8 cellular contexts compared by ENCODE assay signal in the genomic region with DNA sequence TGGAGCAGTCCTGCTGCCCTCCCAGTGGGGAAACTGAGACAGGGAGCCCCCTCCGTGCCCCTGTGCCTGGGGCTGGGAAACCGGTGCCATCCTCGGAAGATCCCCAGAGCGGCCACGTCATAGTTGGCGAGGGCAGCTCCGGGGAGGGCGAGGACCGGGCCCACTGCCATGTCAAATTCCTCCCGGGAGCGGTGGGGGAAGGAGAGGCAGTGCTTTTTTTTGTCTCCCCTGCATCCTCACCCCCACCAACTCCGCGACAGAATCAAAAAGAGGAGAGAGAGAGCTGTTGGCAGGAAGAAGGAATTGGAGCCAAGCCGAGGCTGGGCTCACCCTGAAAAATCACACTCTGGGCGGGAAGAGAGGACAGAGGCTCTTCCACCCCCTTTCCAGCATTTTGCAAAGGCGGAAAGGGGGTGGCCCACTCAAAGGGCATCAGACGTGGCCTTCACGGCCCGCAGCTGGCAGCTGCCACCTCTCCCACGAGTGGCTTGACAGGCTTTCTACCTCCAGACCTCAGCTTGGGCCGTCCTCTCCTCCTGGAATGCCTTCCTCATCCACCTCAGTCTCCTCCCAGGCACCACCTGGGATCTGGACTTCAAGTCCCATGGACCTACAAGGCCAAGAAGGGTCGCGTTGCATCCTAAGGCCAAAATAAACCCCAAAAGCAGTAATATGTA. TPM values are rescaled to one million over a fixed set of nuclear protein-coding genes. Genes with fewer than 3 reads are reported as not detected.
DNase-seq lines count a peak whose midpoint lies in the region; ATAC-seq and TF ChIP-seq lines count a peak whose summit lies in the region.

No MANE protein-coding gene starts in this region.

- no peak overlapping the region for H3K9ac ChIP-seq in SK-N-SH

- H3K27me3 ChIP-seq in right lobe of liver (no peaks in the 10 kb centered on the region), thyroid gland (no peaks in the 10 kb centered on the region), SK-N-SH (ENCODE audit: insufficient read depth) (no peaks in the 10 kb centered on the region)

- no peaks in the 10 kb centered on the region for H3K79me2 ChIP-seq in SK-N-SH (ENCODE audit: insufficient read depth)

- H4K20me1 ChIP-seq in SK-N-SH (ENCODE audit: insufficient read depth), result no peaks in the 10 kb centered on the region

- CTCF ChIA-PET in SK-N-SH (lab: Yijun Ruan, JAX), result interaction anchor here (0.7 to 2.1 kb wide), 4 partner anchors 11 to 319 kb away, joined by 3 to 6 read pairs (median 4); no protein-coding TSS in a partner anchor

- TF ChIP-seq EP300 in SK-N-SH (IDR thresholded peaks at IDR 0.05; ENCODE audit: borderline replicate concordance in 1 of 2, low read depth in 1 of 2, low read length in 1 of 2), result no peak

- no peak overlapping the region for H2AFZ ChIP-seq in SK-N-SH (ENCODE audit: low read depth)

- TF ChIP-seq POLR2A in right lobe of liver (IDR thresholded peaks at IDR 0.05) (peak; percentile 42), thyroid gland (IDR thresholded peaks at IDR 0.05) (peak in 1 of 2 donors; percentile 58)

- POLR2A ChIA-PET in SK-N-SH (lab: Yijun Ruan, JAX), result interaction anchor here (1.2 kb wide), 1 partner anchor 41 kb away, joined by 3 read pairs; no protein-coding TSS in a partner anchor

- H3K9me3 ChIP-seq in right lobe of liver (no peaks in the 10 kb centered on the region), thyroid gland (no peaks in the 10 kb centered on the region), SK-N-SH (no peaks in the 10 kb centered on the region)

- H3K36me3 ChIP-seq in right lobe of liver (no peaks in the 10 kb centered on the region), thyroid gland (no peaks in the 10 kb centered on the region), SK-N-SH (replicated peaks in 1 of 2; ENCODE audit: control insufficient read depth in 1 of 2, insufficient read depth in 2 of 2, low read length in 1 of 2) (no peaks in the 10 kb centered on the region)

- DNase-seq in NCI-H1694 (lab: John Stamatoyannopoulos, UW) (peak; percentile 76), coronary artery (ENCODE audit: low spot score) (peak; percentile 93), right lobe of liver (peak; percentile 85 to 89 (median 85)), thyroid gland (peak; percentile 92), SK-N-SH (no peak), NCI-H2081 treated with DMSO at 0.1 percent for 48 hours (lab: John Stamatoyannopoulos, UW) (no peak), GOT3 (lab: John Stamatoyannopoulos, UW) (no peak)

- no peaks in the 10 kb centered on the region for H3K9me2 ChIP-seq in SK-N-SH

- TF ChIP-seq RAD21 in SK-N-SH (IDR thresholded peaks at IDR 0.05; ENCODE audit: low read length), result no peak

- TF ChIP-seq CTCF in coronary artery (IDR thresholded peaks at IDR 0.05), result no peak
- TF ChIP-seq CTCF in right lobe of liver (IDR thresholded peaks at IDR 0.05), result no peak
- no peak for TF ChIP-seq CTCF in thyroid gland (IDR thresholded peaks at IDR 0.05)
- no peak for TF ChIP-seq CTCF in SK-N-SH (IDR thresholded peaks at IDR 0.05)

- intact Hi-C loops in right lobe of liver (cut with DNase I) (loop anchor here in 1 of 2 donors (10.0 kb wide), 1 partner anchor 88 kb away; no protein-coding TSS in a partner anchor), thyroid gland (cut with DNase I) (no loop called here)

- peak overlapping the region; percentile 48 for H3K4me3 ChIP-seq in coronary artery
- H3K4me3 ChIP-seq in right lobe of liver, result no peak overlapping the region
- H3K4me3 ChIP-seq in thyroid gland (replicated peaks in 1 of 3), result no peak overlapping the region
- H3K4me3 ChIP-seq in SK-N-SH (ENCODE audit: low read depth in 2 of 2, low read length in 1 of 2), result no peak overlapping the region

- 6% methylated on average over 13 of the region's 23 CpGs for WGBS in right lobe of liver (ENCODE audit: insufficient coverage, low coverage, low lambda C conversion rate, missing lambda C conversion rate)
- 11 to 13% methylated on average over 10 to 15 of the region's 23 CpGs for WGBS in thyroid gland, 2 donors
- 76% methylated on average over 17 of the region's 23 CpGs for WGBS in SK-N-SH (ENCODE audit: low lambda C conversion rate)

- H3K27ac ChIP-seq in coronary artery (peak overlapping the region; percentile 73 to 96), right lobe of liver (peak overlapping the region; percentile 49 to 75 (median 72)), thyroid gland (peak overlapping the region; percentile 79 to 93 (median 81)), SK-N-SH (ENCODE audit: low read depth in 2 of 2, low read length in 1 of 2) (no peak overlapping the region)

- peaks cover 0 to 56% (median 20%) of the 10 kb centered on the region in 4 donors for H3K4me1 ChIP-seq in right lobe of liver
- H3K4me1 ChIP-seq in thyroid gland, result peaks cover 29 to 48% of the 10 kb centered on the region in 2 donors
- peaks cover 0 to 3% of the 10 kb centered on the region in 2 experiments; a peak in 1 of 4 replicates for H3K4me1 ChIP-seq in SK-N-SH (ENCODE audit: control insufficient read depth in 1 of 2, insufficient read depth in 2 of 2, low read depth in 1 of 2, low read length in 1 of 2)

- H3K4me2 ChIP-seq in SK-N-SH, result no peak overlapping the region

- ATAC-seq in right lobe of liver (peak; percentile 22 to 48 (median 44)), GM18511 (IDR thresholded peaks at IDR 0.05; ENCODE audit: unreplicated experiment) (no peak)

- peaks cover 3% of the 10 kb centered on the region for H3F3A ChIP-seq in SK-N-SH (replicated peaks; ENCODE audit: insufficient read depth)

TF ChIP-seq in SK-N-SH, 30 proteins besides CTCF, POLR2A, EP300 and RAD21:
- TF ChIP-seq, protein P1, sequence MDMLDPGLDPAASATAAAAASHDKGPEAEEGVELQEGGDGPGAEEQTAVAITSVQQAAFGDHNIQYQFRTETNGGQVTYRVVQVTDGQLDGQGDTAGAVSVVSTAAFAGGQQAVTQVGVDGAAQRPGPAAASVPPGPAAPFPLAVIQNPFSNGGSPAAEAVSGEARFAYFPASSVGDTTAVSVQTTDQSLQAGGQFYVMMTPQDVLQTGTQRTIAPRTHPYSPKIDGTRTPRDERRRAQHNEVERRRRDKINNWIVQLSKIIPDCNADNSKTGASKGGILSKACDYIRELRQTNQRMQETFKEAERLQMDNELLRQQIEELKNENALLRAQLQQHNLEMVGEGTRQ (IDR thresholded peaks at IDR 0.05; ENCODE audit: borderline replicate concordance, low read depth, low read length), result no peak
- TF ChIP-seq FOXM1 (IDR thresholded peaks at IDR 0.05; ENCODE audit: low read depth) (no peak), FOSL2 (IDR thresholded peaks at IDR 0.05; ENCODE audit: borderline replicate concordance, low read depth) (no peak), ELF1 (IDR thresholded peaks at IDR 0.05) (no peak), GABPA (IDR thresholded peaks at IDR 0.05; ENCODE audit: low read depth) (no peak), NFIC (IDR thresholded peaks at IDR 0.05; ENCODE audit: borderline replicate concordance) (no peak), JUND (IDR thresholded peaks at IDR 0.05) (no peak), FOXJ3 (CRISPR knock-in tag; IDR thresholded peaks at IDR 0.05) (no peak), YY1 (IDR thresholded peaks at IDR 0.05; ENCODE audit: low read depth) (no peak), GATA2 (CRISPR knock-in tag; IDR thresholded peaks at IDR 0.05) (no peak)
- TF ChIP-seq, protein P2, sequence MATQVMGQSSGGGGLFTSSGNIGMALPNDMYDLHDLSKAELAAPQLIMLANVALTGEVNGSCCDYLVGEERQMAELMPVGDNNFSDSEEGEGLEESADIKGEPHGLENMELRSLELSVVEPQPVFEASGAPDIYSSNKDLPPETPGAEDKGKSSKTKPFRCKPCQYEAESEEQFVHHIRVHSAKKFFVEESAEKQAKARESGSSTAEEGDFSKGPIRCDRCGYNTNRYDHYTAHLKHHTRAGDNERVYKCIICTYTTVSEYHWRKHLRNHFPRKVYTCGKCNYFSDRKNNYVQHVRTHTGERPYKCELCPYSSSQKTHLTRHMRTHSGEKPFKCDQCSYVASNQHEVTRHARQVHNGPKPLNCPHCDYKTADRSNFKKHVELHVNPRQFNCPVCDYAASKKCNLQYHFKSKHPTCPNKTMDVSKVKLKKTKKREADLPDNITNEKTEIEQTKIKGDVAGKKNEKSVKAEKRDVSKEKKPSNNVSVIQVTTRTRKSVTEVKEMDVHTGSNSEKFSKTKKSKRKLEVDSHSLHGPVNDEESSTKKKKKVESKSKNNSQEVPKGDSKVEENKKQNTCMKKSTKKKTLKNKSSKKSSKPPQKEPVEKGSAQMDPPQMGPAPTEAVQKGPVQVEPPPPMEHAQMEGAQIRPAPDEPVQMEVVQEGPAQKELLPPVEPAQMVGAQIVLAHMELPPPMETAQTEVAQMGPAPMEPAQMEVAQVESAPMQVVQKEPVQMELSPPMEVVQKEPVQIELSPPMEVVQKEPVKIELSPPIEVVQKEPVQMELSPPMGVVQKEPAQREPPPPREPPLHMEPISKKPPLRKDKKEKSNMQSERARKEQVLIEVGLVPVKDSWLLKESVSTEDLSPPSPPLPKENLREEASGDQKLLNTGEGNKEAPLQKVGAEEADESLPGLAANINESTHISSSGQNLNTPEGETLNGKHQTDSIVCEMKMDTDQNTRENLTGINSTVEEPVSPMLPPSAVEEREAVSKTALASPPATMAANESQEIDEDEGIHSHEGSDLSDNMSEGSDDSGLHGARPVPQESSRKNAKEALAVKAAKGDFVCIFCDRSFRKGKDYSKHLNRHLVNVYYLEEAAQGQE (IDR thresholded peaks at IDR 0.05; ENCODE audit: low read depth, low read length), result no peak

RNA-seq across cellular contexts. Expression of a gene that starts 19.6 kb away (rescaled TPM):
- total RNA-seq in right lobe of liver (100 to 1,000 TPM in 4 of 6 experiments, 10 to 100 TPM in 2; 94.6 to 168 (median 120) TPM), thyroid gland (100 to 1,000 TPM in 3 of 4 donors, 10 to 100 TPM in 1; 76.2 to 183 (median 132) TPM)
- polyA plus RNA-seq in SK-N-SH (2012; rRNA removed), result 2.6 and 7.2 TPM in 2 replicates
- polyA plus RNA-seq in SK-N-SH (2012; cell fraction: cytosol; rRNA removed), result 5.7 and 8.1 TPM in 2 replicates
- 13.4 and 14.9 TPM in 2 replicates for polyA plus RNA-seq in SK-N-SH (2012; cell fraction: nucleus; rRNA removed)

Comparison
In these comparisons a context has a peak if more than half of its experiments do, and no peak if none do; other contexts are left out.
1. DNase-seq: peak in NCI-H1694 (single experiment), coronary artery (single experiment), right lobe of liver (3 of 3) and thyroid gland (2 of 2); none in SK-N-SH (single experiment), NCI-H2081 treated with DMSO at 0.1 percent for 48 hours (single experiment) and GOT3 (single experiment).
2. H3K27ac ChIP-seq: peak in coronary artery (2 of 2), right lobe of liver (3 of 3) and thyroid gland (3 of 3); none in SK-N-SH (0 of 2).